23 cellular contexts compared by ENCODE assay signal in the genomic region with DNA sequence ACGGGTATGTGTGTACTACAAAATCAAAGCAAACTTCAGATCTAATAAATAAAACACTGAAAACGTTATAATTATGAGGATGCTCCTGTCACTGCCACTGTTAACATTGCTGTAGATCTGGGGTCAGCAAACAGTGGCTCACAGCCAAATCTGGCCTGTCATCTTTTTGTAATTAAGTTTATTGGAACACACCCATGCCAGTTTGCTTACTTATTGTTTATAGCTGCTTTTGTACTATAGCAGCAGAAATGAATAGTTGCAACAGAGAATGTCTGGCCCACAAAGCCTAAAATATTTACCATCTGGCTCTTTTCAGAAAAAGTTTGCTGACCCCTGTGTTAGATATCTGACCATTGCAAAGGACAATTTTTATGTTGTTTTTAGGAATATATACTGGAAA. TPM values are rescaled to one million over a fixed set of nuclear protein-coding genes. Genes with fewer than 3 reads are reported as not detected.
DNase-seq lines count a peak whose midpoint lies in the region; ATAC-seq, FAIRE-seq and TF ChIP-seq lines count a peak whose summit lies in the region.
"Had no signal": no experiment of that assay in that cellular context is flagged by ENCODE, and none has a peak within 500 bp of the region (broad histone marks: within the 10 kb centered on the region; RNA-seq: fewer than 3 reads in every experiment).

No MANE protein-coding gene starts in this region.

- peaks cover 5% of the 10 kb centered on the region for H4K20me1 ChIP-seq in endothelial cell of umbilical vein (replicated peaks; ENCODE audit: control insufficient read depth, extremely low read depth, insufficient read depth, low read length)

- peaks cover 9% of the 10 kb centered on the region for H3K79me2 ChIP-seq in endothelial cell of umbilical vein (ENCODE audit: control insufficient read depth, insufficient read depth, low read length)

- dilution Hi-C loops in endothelial cell of umbilical vein (cut with MboI; ENCODE audit: extremely low pct_ligation_motif_present, low sequenced_read_pairs) = no loop called here

- H3K4me3 ChIP-seq in endothelial cell of umbilical vein (replicated peaks in 1 of 3; ENCODE audit: insufficient read depth in 1 of 3, low read depth in 1 of 3, low read length in 3 of 3) = no peak overlapping the region
- H3K4me3 ChIP-seq: Peyer's patch, SK-N-MC had no signal

- no peaks in the 10 kb centered on the region for H3K27me3 ChIP-seq in endothelial cell of umbilical vein (ENCODE audit: control insufficient read depth in 2 of 2, insufficient read depth in 2 of 2, low read length in 2 of 2)
- H3K27me3 ChIP-seq: Peyer's patch had no signal

- H3K27ac ChIP-seq in endothelial cell of umbilical vein (ENCODE audit: insufficient read depth, low read depth, low read length) = no peak overlapping the region
- H3K27ac ChIP-seq: Peyer's patch, SK-N-MC had no signal

- no peaks in the 10 kb centered on the region for H3K9me3 ChIP-seq in endothelial cell of umbilical vein (replicated peaks; ENCODE audit: control insufficient read depth, insufficient read depth, low read length)
- H3K9me3 ChIP-seq: Peyer's patch had no signal

- H3K4me1 ChIP-seq in endothelial cell of umbilical vein (ENCODE audit: control insufficient read depth, extremely low read depth, insufficient read depth, low read length) = no peaks in the 10 kb centered on the region
- H3K4me1 ChIP-seq: Peyer's patch had no signal

- no peak overlapping the region for H2AFZ ChIP-seq in endothelial cell of umbilical vein (ENCODE audit: low read depth, low read length)

- no TSS peak for BruUV-seq in endothelial cell of umbilical vein (replicated peaks; lab: Mats Ljungman, UMichigan)

- H3K9me1 ChIP-seq in endothelial cell of umbilical vein (replicated peaks; ENCODE audit: control insufficient read depth, extremely low read depth, insufficient read depth, low read length) = no peaks in the 10 kb centered on the region

- peaks cover 7 to 22% of the 10 kb centered on the region in 2 experiments for H3K36me3 ChIP-seq in endothelial cell of umbilical vein (ENCODE audit: control insufficient read depth in 2 of 2, extremely low read depth in 1 of 2, insufficient read depth in 2 of 2, low read length in 2 of 2)

- intact Hi-C loops in endothelial cell of umbilical vein (cut with micrococcal nuclease) = no loop called here

- CTCF ChIA-PET in endothelial cell of umbilical vein (lab: Charles Lee) = interaction anchor here (1.0 to 2.0 kb wide), 2 partner anchors 12 to 15 kb away, joined by 3 to 10 read pairs; no protein-coding TSS in a partner anchor

- DNase-seq in NCI-H146 (lab: John Stamatoyannopoulos, UW) (peak; percentile 7), NCI-H146 treated with DMSO at 0.1 percent for 48 hours (lab: John Stamatoyannopoulos, UW; ENCODE audit: unreplicated experiment) (no peak), LoVo (ENCODE audit: low spot score) (peak; percentile 37), endothelial cell of umbilical vein (ENCODE audit: low read depth, low spot score) (no peak), NCI-H2171 treated with DMSO at 0.1 percent for 48 hours (lab: John Stamatoyannopoulos, UW) (no peak), frontal cortex (ENCODE audit: low spot score in 2 of 2) (no peak)
- no peak for DNase-seq in activated T-cell treated with anti-CD3 and anti-CD28 coated beads, Interleukin-2, amount 50 U/mL, for 1 hour
- DNase-seq: 8988T, C1 segment of cervical spinal cord, HFFc6, KG1, NCI-H1048, NCI-H187 treated with DMSO at 0.1 percent for 48 hours, NCI-H446, NCI-H774, Peyer's patch, Right ventricle myocardium superior, T-helper 1 cell had no signal

- ATAC-seq in HG03045 (IDR thresholded peaks at IDR 0.05; ENCODE audit: unreplicated experiment) = no peak
- ATAC-seq: HepG2 had no signal

- FAIRE-seq in endothelial cell of umbilical vein (lab: Jason Lieb, UNC) (peak; percentile 8), frontal cortex (lab: Jason Lieb, UNC) (no peak)
- FAIRE-seq: GM12892, H1, HepG2 had no signal

- no peak overlapping the region for H3K9ac ChIP-seq in endothelial cell of umbilical vein (replicated peaks; ENCODE audit: extremely low read depth, insufficient read depth, low read length)

- no peak overlapping the region for H3K4me2 ChIP-seq in endothelial cell of umbilical vein (ENCODE audit: insufficient read depth, low read length)

- POLR2A ChIA-PET in endothelial cell of umbilical vein (lab: Charles Lee) = no interaction called here

- no peak for TF ChIP-seq CTCF in endothelial cell of umbilical vein (IDR thresholded peaks at IDR 0.05; ENCODE audit: extremely low read depth in 1 of 2, insufficient read depth in 1 of 2, low read depth in 1 of 2, low read length in 2 of 2)

- no peak for TF ChIP-seq POLR2A in endothelial cell of umbilical vein (IDR thresholded peaks at IDR 0.05; ENCODE audit: low read depth, low read length)

TF ChIP-seq in endothelial cell of umbilical vein, 7 proteins besides CTCF, POLR2A, EP300 and RAD21:
- TF ChIP-seq FOS (IDR thresholded peaks at IDR 0.05; ENCODE audit: borderline replicate concordance, insufficient read depth, low read length) = no peak
- TF ChIP-seq POLR2AphosphoS5 (IDR thresholded peaks at IDR 0.05; ENCODE audit: insufficient read depth, low read depth, low read length) = no peak
- no peak for TF ChIP-seq GATA2 (IDR thresholded peaks at IDR 0.05; ENCODE audit: insufficient read depth, insufficient read length, low read depth, low read length)
- no peak for TF ChIP-seq MYC (IDR thresholded peaks at IDR 0.05; ENCODE audit: low read depth, low read length)
- no peak for TF ChIP-seq EZH2 (IDR thresholded peaks at IDR 0.05; ENCODE audit: borderline replicate concordance, low read depth, low read length, severe bottlenecking)
- TF ChIP-seq, protein P1, sequence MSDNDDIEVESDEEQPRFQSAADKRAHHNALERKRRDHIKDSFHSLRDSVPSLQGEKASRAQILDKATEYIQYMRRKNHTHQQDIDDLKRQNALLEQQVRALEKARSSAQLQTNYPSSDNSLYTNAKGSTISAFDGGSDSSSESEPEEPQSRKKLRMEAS (IDR thresholded peaks at IDR 0.05; ENCODE audit: insufficient read depth, insufficient read length) = no peak
- TF ChIP-seq JUN (IDR thresholded peaks at IDR 0.05; ENCODE audit: borderline replicate concordance, insufficient read depth, insufficient read length, low read depth) = no peak

RNA-seq across cellular contexts. Expression of a gene that starts 32.1 kb away (rescaled TPM):
- total RNA-seq in endothelial cell of umbilical vein (72.7 and 77.6 TPM in 2 replicates), frontal cortex (48.5 TPM)
- polyA plus RNA-seq in endothelial cell of umbilical vein = 64.4 and 65.8 TPM in 2 replicates
- 37.4 and 39.0 TPM in 2 replicates for polyA plus RNA-seq in endothelial cell of umbilical vein (2011; cell fraction: cytosol; rRNA removed)
- polyA plus RNA-seq in endothelial cell of umbilical vein (2011; cell fraction: nucleus; rRNA removed) = 63.1 and 66.2 TPM in 2 replicates
- polyA plus RNA-seq in endothelial cell of umbilical vein (2012) = 53.1 and 59.0 TPM in 2 replicates
- 244 and 267 TPM in 2 replicates for polyA minus RNA-seq in endothelial cell of umbilical vein
- polyA minus RNA-seq in endothelial cell of umbilical vein (2011; cell fraction: cytosol; rRNA and poly(A)+ RNA removed) = 30.3 TPM
- polyA minus RNA-seq in endothelial cell of umbilical vein (2011; cell fraction: nucleus; rRNA and poly(A)+ RNA removed) = 73.1 and 114 TPM in 2 replicates

Comparison
In these comparisons a context has a peak if more than half of its experiments do, and no peak if none do; other contexts are left out.
1. DNase-seq: peak in NCI-H146 (single experiment) and LoVo (single experiment); none in NCI-H146 treated with DMSO at 0.1 percent for 48 hours (single experiment), endothelial cell of umbilical vein (single experiment), activated T-cell treated with anti-CD3 and anti-CD28 coated beads, Interleukin-2, amount 50 U/mL, for 1 hour (single experiment), NCI-H2171 treated with DMSO at 0.1 percent for 48 hours (single experiment) and frontal cortex (0 of 2).